ENCODE assay signal across 9 cellular contexts in genomic region chr3:108791473-108791872, GRCh38. TPM values are rescaled to one million over a fixed set of nuclear protein-coding genes. Genes with fewer than 3 reads are reported as not detected.
"Had no signal": no experiment of that assay in that cellular context is flagged by ENCODE, and none has a peak within 500 bp of the region (broad histone marks: within the 10 kb centered on the region; RNA-seq: fewer than 3 reads in every experiment).

No MANE protein-coding gene starts in this region.

- H3K4me1 Mint-ChIP-seq: IgD-negative memory B cell had no signal

- H3K9me3 Mint-ChIP-seq: IgD-negative memory B cell had no signal

- H3K4me3 Mint-ChIP-seq: HFFc6, IgD-negative memory B cell had no signal

- DNase-seq: GOT3, HFFc6, KBM-7 had no signal

- ATAC-seq: HCT116, HepG2 had no signal

- H3K36me3 ChIP-seq: HAP-1 had no signal

- H3K9me3 ChIP-seq: HAP-1 had no signal

- H3K4me3 ChIP-seq: HAP-1 had no signal

- H3K27ac ChIP-seq: HL-60 had no signal

- H3K36me3 Mint-ChIP-seq: IgD-negative memory B cell had no signal

- H3K27ac Mint-ChIP-seq: HFFc6, IgD-negative memory B cell had no signal

RNA-seq across cellular contexts. Expression of gene TRAT1, which starts 31.1 kb away (rescaled TPM):
- total RNA-seq: HepG2, HFFc6, HT1080 had no signal
- polyA plus RNA-seq: HepG2 had no signal

RNA-seq across cellular contexts. Expression of gene RETNLB, which starts 34.3 kb away (rescaled TPM):
- total RNA-seq: HepG2, HFFc6, HT1080 had no signal
- polyA plus RNA-seq: HepG2, IgD-negative memory B cell had no signal
